ENCODE assay signal across 8 cellular contexts in the genomic region with DNA sequence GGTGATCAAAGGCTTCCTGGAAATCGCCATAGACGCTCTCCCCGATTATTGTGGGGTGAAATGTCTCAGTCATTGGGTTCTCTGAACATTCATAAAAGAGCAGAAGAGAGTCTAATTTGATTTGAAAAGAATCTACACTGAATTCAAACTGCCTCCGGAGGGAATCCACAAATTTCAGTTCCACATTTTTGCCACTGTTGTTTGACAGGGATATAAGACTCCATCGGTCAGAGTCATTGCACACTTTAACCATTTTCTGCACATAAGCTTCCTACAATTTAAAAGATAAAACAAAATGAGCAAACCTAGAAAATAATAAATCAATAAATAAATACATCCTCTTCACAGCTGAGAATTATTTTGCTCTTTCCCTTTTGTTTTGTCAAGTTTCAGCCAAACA. TPM values are rescaled to one million over a fixed set of nuclear protein-coding genes. Genes with fewer than 3 reads are reported as not detected.
DNase-seq lines count a peak whose midpoint lies in the region; ATAC-seq and TF ChIP-seq lines count a peak whose summit lies in the region.

No MANE protein-coding gene starts in this region.

- H3K36me3 ChIP-seq in CD4-positive, alpha-beta memory T cell (ENCODE audit: insufficient read depth, low read length) = no peaks in the 10 kb centered on the region
- peaks cover 0 to 30% (median 0%) of the 10 kb centered on the region in 3 donors for H3K36me3 ChIP-seq in Peyer's patch
- H3K36me3 ChIP-seq in prostate gland = no peaks in the 10 kb centered on the region

- DNase-seq in CD4-positive, alpha-beta memory T cell = no peak
- DNase-seq in Peyer's patch = no peak
- DNase-seq in fibroblast of mammary gland (ENCODE audit: low read depth) = no peak
- DNase-seq in prostate gland (ENCODE audit: low spot score) = no peak
- no peak for DNase-seq in SIG-M5 (lab: John Stamatoyannopoulos, UW)
- no peak for DNase-seq in ureter (ENCODE audit: low spot score)
- DNase-seq in C1 segment of cervical spinal cord (lab: John Stamatoyannopoulos, UW) = no peak

- H3K4me3 Mint-ChIP-seq in CD4-positive, alpha-beta memory T cell = peak overlapping the region in 5 of 8 donors; percentile 9 to 98 (median 96)

- H3K9me3 Mint-ChIP-seq in CD4-positive, alpha-beta memory T cell = peaks cover 0 to 6% (median 0%) of the 10 kb centered on the region in 8 donors

- intact Hi-C loops in CD4-positive, alpha-beta memory T cell (cut with micrococcal nuclease) = loop anchor here (5.0 kb wide), 3 partner anchors 497 to 1883 kb away; partner anchors contain the start of genes DOP1A, IBTK and UBE3D
- intact Hi-C loops in prostate gland (cut with DNase I) = loop anchor here (2.0 to 10.0 kb wide), 6 partner anchors 265 to 1619 kb away; no protein-coding TSS in a partner anchor

- no peak overlapping the region for H3K4me3 ChIP-seq in CD4-positive, alpha-beta memory T cell (ENCODE audit: low read length in 2 of 2)
- peak overlapping the region; percentile 64 to 92 (median 70) for H3K4me3 ChIP-seq in Peyer's patch
- peak overlapping the region; percentile 92 for H3K4me3 ChIP-seq in fibroblast of mammary gland (ENCODE audit: control insufficient read depth, low read depth, low read length)
- H3K4me3 ChIP-seq in prostate gland = peak overlapping the region; percentile 74 to 84

- no peak for ATAC-seq in HG02610 (IDR thresholded peaks at IDR 0.05; ENCODE audit: unreplicated experiment)

- H3K27me3 ChIP-seq in CD4-positive, alpha-beta memory T cell (ENCODE audit: insufficient read depth, low read length) = no peaks in the 10 kb centered on the region
- H3K27me3 ChIP-seq in Peyer's patch (no peaks in the 10 kb centered on the region), prostate gland (replicated peaks; ENCODE audit: insufficient read depth) (no peaks in the 10 kb centered on the region)

- CTCF ChIA-PET in CD4-positive, alpha-beta memory T cell (lab: Charles Lee; ENCODE audit: partially characterized antibody) = no interaction called here

- POLR2A ChIA-PET in CD4-positive, alpha-beta memory T cell (lab: Charles Lee; ENCODE audit: partially characterized antibody) = no interaction called here

- H3K9me3 ChIP-seq in CD4-positive, alpha-beta memory T cell (ENCODE audit: control insufficient read depth in 1 of 2, low read length in 2 of 2) = no peaks in the 10 kb centered on the region
- no peaks in the 10 kb centered on the region for H3K9me3 ChIP-seq in Peyer's patch
- H3K9me3 ChIP-seq in prostate gland = no peaks in the 10 kb centered on the region

- TF ChIP-seq POLR2A in Peyer's patch (IDR thresholded peaks at IDR 0.05) = no peak
- no peak for TF ChIP-seq POLR2A in prostate gland (IDR thresholded peaks at IDR 0.05)

- no peak overlapping the region for H3K27ac ChIP-seq in CD4-positive, alpha-beta memory T cell (ENCODE audit: low read depth, low read length)
- H3K27ac ChIP-seq in Peyer's patch = peak overlapping the region in 1 of 4 donors; percentile 99
- peak overlapping the region; percentile 93 to 95 for H3K27ac ChIP-seq in prostate gland

- H3K4me1 Mint-ChIP-seq in CD4-positive, alpha-beta memory T cell = peaks cover 18 to 51% (median 33%) of the 10 kb centered on the region in 4 donors

- 52% methylated on average over 5 of the region's 5 CpGs for WGBS in prostate gland

- TF ChIP-seq CTCF in Peyer's patch (IDR thresholded peaks at IDR 0.05) (no peak), fibroblast of mammary gland (conservative IDR thresholded peaks at IDR 0.05; ENCODE audit: control insufficient read depth, insufficient read depth, low read depth, low read length) (no peak), prostate gland (IDR thresholded peaks at IDR 0.05) (no peak)

- peaks cover 19% of the 10 kb centered on the region for H3K4me1 ChIP-seq in CD4-positive, alpha-beta memory T cell (ENCODE audit: insufficient read depth, low read length)
- H3K4me1 ChIP-seq in Peyer's patch = peaks cover 0 to 27% (median 0%) of the 10 kb centered on the region in 4 donors
- H3K4me1 ChIP-seq in prostate gland (replicated peaks) = no peaks in the 10 kb centered on the region

- peak overlapping the region in 1 of 7 donors; percentile 96 for H3K27ac Mint-ChIP-seq in CD4-positive, alpha-beta memory T cell

- peaks cover 5 to 8% of the 10 kb centered on the region in 2 donors for H3K27me3 Mint-ChIP-seq in CD4-positive, alpha-beta memory T cell

- H3K36me3 Mint-ChIP-seq in CD4-positive, alpha-beta memory T cell = peaks cover 4 to 15% of the 10 kb centered on the region in 2 donors

RNA-seq across cellular contexts. Expression of gene TENT5A, which starts 2.3 kb away (rescaled TPM):
- 1 to 10 TPM; 5.8 to 6.6 TPM for total RNA-seq in CD4-positive, alpha-beta memory T cell
- polyA plus RNA-seq in CD4-positive, alpha-beta memory T cell = 1 to 10 TPM; 2.5 to 4.4 TPM
- total RNA-seq in Peyer's patch (10 to 100 TPM; 35.4 to 73.4 (median 58.6) TPM), prostate gland (10 to 100 TPM; 11.9 to 12.0 TPM), ureter (21.6 TPM)

Comparison
In these comparisons a context has a peak if more than half of its experiments do, and no peak if none do; other contexts are left out.
1. H3K4me3 ChIP-seq: peak in Peyer's patch (4 of 4), fibroblast of mammary gland (single experiment) and prostate gland (2 of 2); none in CD4-positive, alpha-beta memory T cell (0 of 2).